7 cellular contexts compared by ENCODE assay signal in genomic region chr3:33438284-33438668, GRCh38. TPM values are rescaled to one million over a fixed set of nuclear protein-coding genes. Genes with fewer than 3 reads are reported as not detected.
DNase-seq lines count a peak whose midpoint lies in the region; ATAC-seq, FAIRE-seq and TF ChIP-seq lines count a peak whose summit lies in the region.

No MANE protein-coding gene starts in this region.

- H3K79me2 ChIP-seq in endothelial cell of umbilical vein (ENCODE audit: control insufficient read depth, insufficient read depth, low read length) (peaks cover 66% of the 10 kb centered on the region), neural progenitor cell (ENCODE audit: low read depth) (peaks cover 65% of the 10 kb centered on the region)

- H3K4me3 ChIP-seq in Peyer's patch (peak overlapping the region; percentile 73 to 88 (median 84)), endothelial cell of umbilical vein (replicated peaks in 1 of 3; ENCODE audit: insufficient read depth in 1 of 3, low read depth in 1 of 3, low read length in 3 of 3) (peak overlapping the region; percentile 98 to 99 (median 98)), neural progenitor cell (peak overlapping the region; percentile 72)

- H3K27ac ChIP-seq in Peyer's patch (peak overlapping the region; percentile 94 to 99 (median 98)), endothelial cell of umbilical vein (ENCODE audit: insufficient read depth, low read depth, low read length) (peak overlapping the region; percentile 77), neural progenitor cell (no peak overlapping the region)

- peaks cover 1% of the 10 kb centered on the region for H3K36me3 Mint-ChIP-seq in neural progenitor cell

- peaks cover 8% of the 10 kb centered on the region for H3K27me3 Mint-ChIP-seq in neural progenitor cell (ENCODE audit: insufficient read depth, low read depth)

- TF ChIP-seq CTCF in Peyer's patch (IDR thresholded peaks at IDR 0.05) (no peak), endothelial cell of umbilical vein (IDR thresholded peaks at IDR 0.05; ENCODE audit: extremely low read depth in 1 of 2, insufficient read depth in 1 of 2, low read depth in 1 of 2, low read length in 2 of 2) (no peak), neural progenitor cell (IDR thresholded peaks at IDR 0.05) (no peak)

- peak overlapping the region; percentile 90 for H3K9ac ChIP-seq in endothelial cell of umbilical vein (replicated peaks; ENCODE audit: extremely low read depth, insufficient read depth, low read length)
- peak overlapping the region; percentile 84 for H3K9ac ChIP-seq in neural progenitor cell

- intact Hi-C loops in endothelial cell of umbilical vein (cut with micrococcal nuclease) = loop anchor here (5.0 kb wide), 2 partner anchors 121 to 326 kb away; partner anchors contain the start of gene CRTAP

- TF ChIP-seq POLR2A in Peyer's patch (IDR thresholded peaks at IDR 0.05) (no peak), endothelial cell of umbilical vein (IDR thresholded peaks at IDR 0.05; ENCODE audit: low read depth, low read length) (no peak)

- peaks cover 5% of the 10 kb centered on the region for H4K20me1 ChIP-seq in endothelial cell of umbilical vein (replicated peaks; ENCODE audit: control insufficient read depth, extremely low read depth, insufficient read depth, low read length)
- peaks cover 48% of the 10 kb centered on the region for H4K20me1 ChIP-seq in neural progenitor cell (ENCODE audit: low read depth)

- no peak for ATAC-seq in HG02870 (IDR thresholded peaks at IDR 0.05; ENCODE audit: unreplicated experiment)

- H3K9me1 ChIP-seq in endothelial cell of umbilical vein (replicated peaks; ENCODE audit: control insufficient read depth, extremely low read depth, insufficient read depth, low read length) = no peaks in the 10 kb centered on the region

- H3K36me3 ChIP-seq in Peyer's patch (no peaks in the 10 kb centered on the region), endothelial cell of umbilical vein (ENCODE audit: control insufficient read depth in 2 of 2, extremely low read depth in 1 of 2, insufficient read depth in 2 of 2, low read length in 2 of 2) (no peaks in the 10 kb centered on the region), neural progenitor cell (no peaks in the 10 kb centered on the region)

- dilution Hi-C loops in endothelial cell of umbilical vein (cut with MboI; ENCODE audit: extremely low pct_ligation_motif_present, low sequenced_read_pairs) = no loop called here

- H3K9me3 ChIP-seq in Peyer's patch (no peaks in the 10 kb centered on the region), endothelial cell of umbilical vein (replicated peaks; ENCODE audit: control insufficient read depth, insufficient read depth, low read length) (no peaks in the 10 kb centered on the region), neural progenitor cell (ENCODE audit: low read depth) (no peaks in the 10 kb centered on the region)

- no TSS peak for BruUV-seq in endothelial cell of umbilical vein (replicated peaks; lab: Mats Ljungman, UMichigan)

- H3K9me3 Mint-ChIP-seq in neural progenitor cell = no peaks in the 10 kb centered on the region

- H3K27me3 ChIP-seq in Peyer's patch (no peaks in the 10 kb centered on the region), endothelial cell of umbilical vein (ENCODE audit: control insufficient read depth in 2 of 2, insufficient read depth in 2 of 2, low read length in 2 of 2) (no peaks in the 10 kb centered on the region), neural progenitor cell (no peaks in the 10 kb centered on the region)

- DNase-seq in H4 (ENCODE audit: low spot score) = peak; percentile 5
- no peak for DNase-seq in Peyer's patch
- peak; percentile 54 for DNase-seq in endothelial cell of umbilical vein (ENCODE audit: low read depth, low spot score)
- peak; percentile 18 for DNase-seq in neural progenitor cell (ENCODE audit: low spot score)
- no peak for DNase-seq in KG1 (lab: John Stamatoyannopoulos, UW)
- DNase-seq in islet precursor cell = no peak

- peaks cover 30% of the 10 kb centered on the region for H3K4me1 Mint-ChIP-seq in neural progenitor cell

- peak overlapping the region; percentile 92 for H3K4me3 Mint-ChIP-seq in neural progenitor cell

- CTCF ChIA-PET in endothelial cell of umbilical vein (lab: Charles Lee) = interaction anchor here (0.8 to 1.5 kb wide), 9 partner anchors 11 to 349 kb away, joined by 3 to 10 read pairs (median 4); no protein-coding TSS in a partner anchor

- POLR2A ChIA-PET in endothelial cell of umbilical vein (lab: Charles Lee) = no interaction called here

- H3K4me1 ChIP-seq in Peyer's patch = peaks cover 0 to 37% (median 9%) of the 10 kb centered on the region in 4 donors
- peaks cover 23% of the 10 kb centered on the region for H3K4me1 ChIP-seq in endothelial cell of umbilical vein (ENCODE audit: control insufficient read depth, extremely low read depth, insufficient read depth, low read length)
- H3K4me1 ChIP-seq in neural progenitor cell = peaks cover 23% of the 10 kb centered on the region

- H3K27ac Mint-ChIP-seq in neural progenitor cell = peak overlapping the region; percentile 69

- H3K4me2 ChIP-seq in endothelial cell of umbilical vein (ENCODE audit: insufficient read depth, low read length) (peak overlapping the region; percentile 95), neural progenitor cell (peak overlapping the region; percentile 87)

- H2AFZ ChIP-seq in endothelial cell of umbilical vein (ENCODE audit: low read depth, low read length) (no peak overlapping the region), neural progenitor cell (replicated peaks) (no peak overlapping the region)

- peaks cover 29% of the 10 kb centered on the region for H3F3A ChIP-seq in neural progenitor cell (ENCODE audit: low read depth)

- FAIRE-seq in endothelial cell of umbilical vein (lab: Jason Lieb, UNC) = peak; percentile 50

TF ChIP-seq in endothelial cell of umbilical vein, 7 proteins besides CTCF, POLR2A, EP300 and RAD21:
- TF ChIP-seq FOS (IDR thresholded peaks at IDR 0.05; ENCODE audit: borderline replicate concordance, insufficient read depth, low read length) (no peak), GATA2 (IDR thresholded peaks at IDR 0.05; ENCODE audit: insufficient read depth, insufficient read length, low read depth, low read length) (no peak), MYC (IDR thresholded peaks at IDR 0.05; ENCODE audit: low read depth, low read length) (no peak), EZH2 (IDR thresholded peaks at IDR 0.05; ENCODE audit: borderline replicate concordance, low read depth, low read length, severe bottlenecking) (no peak), JUN (IDR thresholded peaks at IDR 0.05; ENCODE audit: borderline replicate concordance, insufficient read depth, insufficient read length, low read depth) (no peak), POLR2AphosphoS5 (IDR thresholded peaks at IDR 0.05; ENCODE audit: insufficient read depth, low read depth, low read length) (no peak), MAX (IDR thresholded peaks at IDR 0.05; ENCODE audit: insufficient read depth, insufficient read length) (no peak)

RNA-seq across cellular contexts. Expression of gene UBP1, which starts 1.9 kb away (rescaled TPM):
- 14.3 and 19.4 TPM in 2 replicates for total RNA-seq in H4 (2014; rRNA removed; shearing (Covaris generic))
- total RNA-seq in Peyer's patch (100 to 1,000 TPM in 1 of 4 donors, 10 to 100 TPM in 3; 61.3 to 192 (median 77.0) TPM), endothelial cell of umbilical vein (89.7 and 90.5 TPM in 2 replicates), neural progenitor cell (ENCODE audit: low replicate concordance) (62.3 and 74.1 TPM in 2 replicates)
- 42.3 and 60.2 TPM in 2 replicates for polyA plus RNA-seq in endothelial cell of umbilical vein
- polyA plus RNA-seq in endothelial cell of umbilical vein (2011; cell fraction: cytosol; rRNA removed) = 59.5 and 64.2 TPM in 2 replicates
- 350 and 403 TPM in 2 replicates for polyA plus RNA-seq in endothelial cell of umbilical vein (2011; cell fraction: nucleus; rRNA removed)
- polyA plus RNA-seq in endothelial cell of umbilical vein (2012) = 49.9 and 89.5 TPM in 2 replicates
- polyA minus RNA-seq in endothelial cell of umbilical vein = 124 and 125 TPM in 2 replicates
- polyA minus RNA-seq in endothelial cell of umbilical vein (2011; cell fraction: cytosol; rRNA and poly(A)+ RNA removed) = 49.2 TPM
- 85.7 and 127 TPM in 2 replicates for polyA minus RNA-seq in endothelial cell of umbilical vein (2011; cell fraction: nucleus; rRNA and poly(A)+ RNA removed)

Comparison
In these comparisons a context has a peak if more than half of its experiments do, and no peak if none do; other contexts are left out.
1. DNase-seq: peak in H4 (single experiment), endothelial cell of umbilical vein (single experiment) and neural progenitor cell (single experiment); none in Peyer's patch (0 of 3), KG1 (single experiment) and islet precursor cell (single experiment).
2. Peak in every context shown above with its lines, with median percentiles within 50 percentile points of each other: H3K4me3 ChIP-seq.